12 cellular contexts compared by ENCODE assay signal in the genomic region with DNA sequence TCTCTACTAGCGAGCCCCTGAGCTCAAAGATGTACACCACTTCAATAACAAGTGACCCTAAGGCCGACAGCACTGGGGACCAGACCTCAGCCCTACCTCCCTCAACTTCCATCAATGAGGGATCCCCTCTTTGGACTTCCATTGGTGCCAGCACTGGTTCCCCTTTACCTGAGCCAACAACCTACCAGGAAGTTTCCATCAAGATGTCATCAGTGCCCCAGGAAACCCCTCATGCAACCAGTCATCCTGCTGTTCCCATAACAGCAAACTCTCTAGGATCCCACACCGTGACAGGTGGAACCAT. TPM values are rescaled to one million over a fixed set of nuclear protein-coding genes. Genes with fewer than 3 reads are reported as not detected.
A peak's percentile ranks its signal among the peaks of the same experiment; 100 is the strongest.
DNase-seq lines count a peak whose midpoint lies in the region; ATAC-seq and TF ChIP-seq lines count a peak whose summit lies in the region.
"Had no signal": no experiment of that assay in that cellular context is flagged by ENCODE, and none has a peak within 500 bp of the region (broad histone marks: within the 10 kb centered on the region; RNA-seq: fewer than 3 reads in every experiment).

No MANE protein-coding gene starts in this region.

- H3K27ac ChIP-seq in OCI-LY1 (ENCODE audit: low read depth, low read length, poor library complexity, severe bottlenecking) (peak overlapping the region; percentile 93), colonic mucosa (no peak overlapping the region), spleen (peak overlapping the region; percentile 23 to 89 (median 69))

- H3K4me1 ChIP-seq in OCI-LY1 (ENCODE audit: insufficient read depth, low read length, severe bottlenecking), result peaks cover 55% of the 10 kb centered on the region
- no peaks in the 10 kb centered on the region for H3K4me1 ChIP-seq in colonic mucosa
- peaks cover 7 to 78% (median 69%) of the 10 kb centered on the region in 6 donors for H3K4me1 ChIP-seq in spleen

- H3K9ac ChIP-seq in OCI-LY1 (ENCODE audit: low read length) (peak overlapping the region; percentile 90), colonic mucosa (ENCODE audit: low read depth in 2 of 2, low read length in 2 of 2) (peak overlapping the region in 1 of 2 donors; percentile 52)

- H3F3A ChIP-seq in OCI-LY1 (ENCODE audit: insufficient read depth, low read length), result peaks cover 12% of the 10 kb centered on the region; the same call in 1 of the 2 replicates

- no peaks in the 10 kb centered on the region for H3K9me2 ChIP-seq in OCI-LY1 (ENCODE audit: low read depth, low read length)

- DNase-seq in GM12864 (ENCODE audit: low read depth), result no peak
- DNase-seq in colonic mucosa, result no peak
- no peak for DNase-seq in spleen
- DNase-seq: cortex of kidney, heart left ventricle, mammary epithelial cell, NCI-H82 had no signal

- no peaks in the 10 kb centered on the region for H3K27me3 ChIP-seq in OCI-LY1 (ENCODE audit: insufficient read depth, low read length)
- H3K27me3 ChIP-seq in colonic mucosa, result no peaks in the 10 kb centered on the region
- no peaks in the 10 kb centered on the region for H3K27me3 ChIP-seq in spleen (replicated peaks in 1 of 7)

- peaks cover 10% of the 10 kb centered on the region; the same call in 1 of the 2 replicates for H3K36me3 ChIP-seq in OCI-LY1 (ENCODE audit: insufficient read depth, low read length)
- H3K36me3 ChIP-seq in colonic mucosa, result no peaks in the 10 kb centered on the region
- H3K36me3 ChIP-seq in spleen, result no peaks in the 10 kb centered on the region
- H3K36me3 ChIP-seq: heart left ventricle had no signal

- no peaks in the 10 kb centered on the region for H4K20me1 ChIP-seq in OCI-LY1 (ENCODE audit: insufficient read depth, low read length)

- WGBS in spleen, 5 donors, result 23 to 46% (median 27%) methylated on average over 2 to 3 of the region's 3 CpGs

- intact Hi-C loops in colonic mucosa (cut with DNase I), result no loop called here
- intact Hi-C loops in spleen (cut with DNase I; ENCODE audit: low total_unique reads), result no loop called here

- no peak for TF ChIP-seq POLR2A in spleen (IDR thresholded peaks at IDR 0.05)

- H2AFZ ChIP-seq in OCI-LY1 (ENCODE audit: low read length), result no peak overlapping the region

- H3K9me3 ChIP-seq in OCI-LY1 (ENCODE audit: low read length), result no peaks in the 10 kb centered on the region
- no peaks in the 10 kb centered on the region for H3K9me3 ChIP-seq in colonic mucosa
- no peaks in the 10 kb centered on the region for H3K9me3 ChIP-seq in spleen
- H3K9me3 ChIP-seq: heart left ventricle had no signal

- H3K4me2 ChIP-seq in OCI-LY1 (ENCODE audit: low read length), result peak overlapping the region; percentile 84

- TF ChIP-seq CTCF in GM12864 (IDR thresholded peaks at IDR 0.05; ENCODE audit: low read depth, low read length, missing control alignments), result no peak
- no peak for TF ChIP-seq CTCF in OCI-LY1 (IDR thresholded peaks at IDR 0.05; ENCODE audit: low read length)
- no peak for TF ChIP-seq CTCF in colonic mucosa (IDR thresholded peaks at IDR 0.05)
- TF ChIP-seq CTCF in spleen (IDR thresholded peaks at IDR 0.05 in 8 of 11, conservative IDR thresholded peaks at IDR 0.05 in 3 of 11), result no peak

- ATAC-seq in HG02938 (IDR thresholded peaks at IDR 0.05; ENCODE audit: unreplicated experiment), result no peak
- ATAC-seq in GM18909 (IDR thresholded peaks at IDR 0.05; ENCODE audit: poor library complexity, unreplicated experiment), result no peak
- no peak for ATAC-seq in HG03196 (IDR thresholded peaks at IDR 0.05; ENCODE audit: unreplicated experiment)

- H3K4me3 ChIP-seq in GM12864 (ENCODE audit: low read depth, low read length) (peak overlapping the region; percentile 73), OCI-LY1 (ENCODE audit: low read depth, low read length, poor library complexity, severe bottlenecking) (peak overlapping the region; percentile 83), colonic mucosa (peak overlapping the region; percentile 29), spleen (peak overlapping the region in 7 of 8 donors; percentile 45 to 77 (median 52))

- peaks cover 32% of the 10 kb centered on the region for H3K79me2 ChIP-seq in OCI-LY1 (ENCODE audit: insufficient read depth, low read length)

RNA-seq across cellular contexts. Expression of a gene that starts 0.7 kb away (rescaled TPM):
- total RNA-seq in colonic mucosa (1 to 10 TPM; 2.3 to 3.7 TPM), spleen (10 to 100 TPM; 21.6 to 46.4 (median 28.7) TPM)
- 1 to 10 TPM; 3.9 to 9.1 (median 7.3) TPM for polyA plus RNA-seq in spleen
- total RNA-seq: mammary epithelial cell, MCF 10A had no signal
- polyA plus RNA-seq: mammary epithelial cell had no signal

RNA-seq across cellular contexts. Expression of a gene that starts 15.2 kb away (rescaled TPM):
- 100 to 1,000 TPM in 1 of 2 donors, 10 to 100 TPM in 1; 54.7 to 102 TPM for total RNA-seq in colonic mucosa
- total RNA-seq in spleen, result 10 to 100 TPM in 6 of 7 donors, 1 to 10 TPM in 1; 8.8 to 37.2 (median 21.7) TPM
- 1 to 10 TPM; 3.3 to 8.0 (median 7.5) TPM for polyA plus RNA-seq in spleen
- total RNA-seq: MCF 10A had no signal

Comparison
In these comparisons a context has a peak if more than half of its experiments do, and no peak if none do; other contexts are left out.
1. H3K4me3 ChIP-seq: peak in every context shown above with its lines; median percentile 83 in OCI-LY1; 73 in GM12864; 52 in spleen; 29 in colonic mucosa.
2. RNA of a gene that starts 0.7 kb away (total RNA-seq): 21.6 to 46.4 TPM in spleen; 2.3 to 3.7 TPM in colonic mucosa; every median in the first group is over 4 times any median in the second.